In genomic region chr12:10753066-10753465, GRCh38 we compare ENCODE assay signal across 18 cellular contexts. TPM values are rescaled to one million over a fixed set of nuclear protein-coding genes. Genes with fewer than 3 reads are reported as not detected.
DNase-seq lines count a peak whose midpoint lies in the region; ATAC-seq, FAIRE-seq and TF ChIP-seq lines count a peak whose summit lies in the region.
"Had no signal": no experiment of that assay in that cellular context is flagged by ENCODE, and none has a peak within 500 bp of the region (broad histone marks: within the 10 kb centered on the region; RNA-seq: fewer than 3 reads in every experiment).

No MANE protein-coding gene starts in this region.

- CTCF ChIA-PET in AG04449 (lab: Yijun Ruan, JAX) (no interaction called here), HEK293 (lab: Yijun Ruan, JAX) (interaction anchor here (0.5 kb wide), 1 partner anchor 206 kb away, joined by 5 read pairs; no protein-coding TSS in a partner anchor), GM10248 (lab: Yijun Ruan, JAX) (no interaction called here)

- no peaks in the 10 kb centered on the region for H4K20me1 ChIP-seq in keratinocyte (ENCODE audit: control insufficient read depth, extremely low read depth, insufficient read depth, low read length)

- H3K9me1 ChIP-seq in keratinocyte (ENCODE audit: control insufficient read depth, extremely low read depth, insufficient read depth, low read length) = no peaks in the 10 kb centered on the region

- dilution Hi-C loops in keratinocyte (cut with MboI; ENCODE audit: extremely low pct_ligation_motif_present, low sequenced_read_pairs) = no loop called here

- POLR2A ChIA-PET in AG04449 (lab: Yijun Ruan, JAX) (no interaction called here), HEK293 (lab: Yijun Ruan, JAX) (no interaction called here), GM10248 (lab: Yijun Ruan, JAX) (no interaction called here)

- no peak overlapping the region for H3K4me3 ChIP-seq in AG04449 (ENCODE audit: low read depth, low read length)
- no peak overlapping the region for H3K4me3 ChIP-seq in HEK293 (ENCODE audit: low read depth, low read length)
- no peak overlapping the region for H3K4me3 ChIP-seq in astrocyte of the spinal cord (ENCODE audit: low read depth, low read length)
- H3K4me3 ChIP-seq in keratinocyte (ENCODE audit: control insufficient read depth in 2 of 3, extremely low read depth in 1 of 3, insufficient read depth in 2 of 3, low read depth in 1 of 3, low read length in 3 of 3) = no peak overlapping the region
- H3K4me3 ChIP-seq: cardiac muscle cell, left ventricle myocardium inferior had no signal

- H3K9ac ChIP-seq in keratinocyte (ENCODE audit: control insufficient read depth, extremely low read depth, insufficient read depth, low read length) = no peak overlapping the region

- in situ Hi-C loops in astrocyte of the spinal cord (cut with HindIII; ENCODE audit: low sequenced_read_pairs) = no loop called here

- H3K4me2 ChIP-seq in keratinocyte (ENCODE audit: control insufficient read depth, extremely low read depth, insufficient read depth, low read depth, low read length) = no peak overlapping the region

- H3K4me1 ChIP-seq in HEK293 (ENCODE audit: control insufficient read depth, insufficient read depth, low read length) (no peaks in the 10 kb centered on the region), keratinocyte (ENCODE audit: control insufficient read depth, extremely low read depth, insufficient read depth, low read length) (peaks cover 8% of the 10 kb centered on the region)

- H3K9me3 ChIP-seq in HEK293 (ENCODE audit: control insufficient read depth, insufficient read depth, low read depth, low read length) (no peaks in the 10 kb centered on the region; the same call in 1 of the 2 replicates), keratinocyte (ENCODE audit: control insufficient read depth, low read depth, low read length) (peaks cover 5% of the 10 kb centered on the region)

- H2AFZ ChIP-seq in keratinocyte (ENCODE audit: control insufficient read depth, low read length) = no peak overlapping the region

- H3K27ac ChIP-seq in HEK293 (ENCODE audit: extremely low read depth, low read depth, low read length) (no peak overlapping the region), keratinocyte (ENCODE audit: control insufficient read depth, insufficient read depth, low read length) (no peak overlapping the region)
- H3K27ac ChIP-seq: cardiac muscle cell, left ventricle myocardium inferior had no signal

- no peaks in the 10 kb centered on the region for H3K36me3 ChIP-seq in HEK293 (ENCODE audit: control insufficient read depth in 2 of 2, insufficient read depth in 1 of 2, low read length in 2 of 2)
- H3K36me3 ChIP-seq in keratinocyte (ENCODE audit: control insufficient read depth in 2 of 2, extremely low read depth in 1 of 2, insufficient read depth in 2 of 2, low read length in 2 of 2) = no peaks in the 10 kb centered on the region
- H3K36me3 ChIP-seq: cardiac muscle cell, left ventricle myocardium inferior had no signal

- H3K27me3 ChIP-seq in keratinocyte (ENCODE audit: control insufficient read depth, extremely low read depth, insufficient read depth, low read length) = no peaks in the 10 kb centered on the region
- H3K27me3 ChIP-seq: cardiac muscle cell had no signal

- peak; percentile 34 for FAIRE-seq in keratinocyte (lab: Jason Lieb, UNC)

- TF ChIP-seq CTCF in AG04449 (IDR thresholded peaks at IDR 0.05; ENCODE audit: insufficient read depth, low read length, missing control alignments) = no peak
- TF ChIP-seq CTCF in HEK293 (tag by site-specific recombination; IDR thresholded peaks at IDR 0.05) = no peak
- no peak for TF ChIP-seq CTCF in astrocyte of the spinal cord (IDR thresholded peaks at IDR 0.05; ENCODE audit: low read depth, low read length)
- TF ChIP-seq CTCF in keratinocyte (optimal IDR thresholded peaks at IDR 0.05 in 1 of 3, IDR thresholded peaks at IDR 0.05 in 1 of 3, conservative IDR thresholded peaks at IDR 0.05 in 1 of 3; ENCODE audit: extremely low read depth in 1 of 3, insufficient read depth in 2 of 3, low read length in 3 of 3) = no peak
- no peak for TF ChIP-seq CTCF in GM10248 (IDR thresholded peaks at IDR 0.05; ENCODE audit: control extremely low read depth, extremely low read depth, low read depth, missing control alignments)

- DNase-seq in AG04449 (ENCODE audit: low read depth, low spot score) = peak; percentile 42
- DNase-seq in astrocyte of the spinal cord (ENCODE audit: low read depth, low spot score) = peak; percentile 45
- no peak for DNase-seq in keratinocyte (ENCODE audit: low read depth, low spot score)
- no peak for DNase-seq in NCI-H524 treated with DMSO at 0.1 percent for 48 hours (lab: John Stamatoyannopoulos, UW)
- DNase-seq in DMS79 (lab: John Stamatoyannopoulos, UW) = no peak
- no peak for DNase-seq in GM10248 (ENCODE audit: extremely low spot score)
- DNase-seq: 8988T; activated CD8-positive, alpha-beta memory T cell treated with anti-CD3 and anti-CD28 coated beads, Interleukin-2, amount 50 U/mL, for 48 hours; activated naive CD4-positive, alpha-beta T cell treated with Interleukin-2 at 50 U/mL for 16 hours; endodermal cell; left ventricle myocardium inferior; naive B cell; NCI-H1930; NCI-H524 had no signal

- no peak for ATAC-seq in HG02763 (IDR thresholded peaks at IDR 0.05; ENCODE audit: unreplicated experiment)
- ATAC-seq: Panc1 had no signal

- H3K79me2 ChIP-seq in keratinocyte (ENCODE audit: control insufficient read depth, insufficient read depth, low read length) = no peaks in the 10 kb centered on the region

RNA-seq across cellular contexts. Expression of gene YBX3, which starts 29.9 kb away (rescaled TPM):
- polyA plus RNA-seq in keratinocyte = 127 to 367 TPM (median 170 TPM) in 3 replicates
- polyA plus RNA-seq in keratinocyte (2011; ENCODE audit: low read depth) = 818 TPM
- 244 and 286 TPM in 2 replicates for polyA plus RNA-seq in keratinocyte (2011; cell fraction: cytosol; rRNA removed)
- 205 and 230 TPM in 2 replicates for polyA plus RNA-seq in keratinocyte (2011; cell fraction: nucleus; rRNA removed)
- 298 and 511 TPM in 2 replicates for polyA plus RNA-seq in keratinocyte (2012; ENCODE audit: low replicate concordance)
- polyA minus RNA-seq in keratinocyte = 135 to 368 TPM (median 136 TPM) in 3 replicates
- polyA minus RNA-seq in keratinocyte (2011; cell fraction: cytosol; rRNA and poly(A)+ RNA removed) = 140 TPM
- 73.4 and 76.4 TPM in 2 replicates for polyA minus RNA-seq in keratinocyte (2011; cell fraction: nucleus; rRNA and poly(A)+ RNA removed)

RNA-seq across cellular contexts. Expression of gene TAS2R7, which starts 49.4 kb away (rescaled TPM):
- not detected in 3 replicates for polyA plus RNA-seq in keratinocyte
- not detected for polyA plus RNA-seq in keratinocyte (2011; ENCODE audit: low read depth)
- not detected in 2 replicates for polyA plus RNA-seq in keratinocyte (2011; cell fraction: cytosol; rRNA removed)
- 0.23 TPM in 1 of 2 replicates, not detected in the other for polyA plus RNA-seq in keratinocyte (2011; cell fraction: nucleus; rRNA removed)
- not detected in 2 replicates for polyA plus RNA-seq in keratinocyte (2012; ENCODE audit: low replicate concordance)
- 0.49 TPM in 1 of 3 replicates, not detected in the others for polyA minus RNA-seq in keratinocyte
- not detected for polyA minus RNA-seq in keratinocyte (2011; cell fraction: cytosol; rRNA and poly(A)+ RNA removed)
- 0.84 and 2.1 TPM in 2 replicates for polyA minus RNA-seq in keratinocyte (2011; cell fraction: nucleus; rRNA and poly(A)+ RNA removed)
- polyA plus RNA-seq: cardiac muscle cell had no signal

RNA-seq across cellular contexts. Expression of gene TAS2R8, which starts 54.0 kb away (rescaled TPM):
- not detected in 3 replicates for polyA plus RNA-seq in keratinocyte
- polyA plus RNA-seq in keratinocyte (2011; ENCODE audit: low read depth) = not detected
- polyA plus RNA-seq in keratinocyte (2011; cell fraction: cytosol; rRNA removed) = not detected in 2 replicates
- 0.15 TPM in 2 replicates for polyA plus RNA-seq in keratinocyte (2011; cell fraction: nucleus; rRNA removed)
- polyA plus RNA-seq in keratinocyte (2012; ENCODE audit: low replicate concordance) = not detected in 2 replicates
- 0.32 TPM in 1 of 3 replicates, not detected in the others for polyA minus RNA-seq in keratinocyte
- not detected for polyA minus RNA-seq in keratinocyte (2011; cell fraction: cytosol; rRNA and poly(A)+ RNA removed)
- 0.63 and 2.1 TPM in 2 replicates for polyA minus RNA-seq in keratinocyte (2011; cell fraction: nucleus; rRNA and poly(A)+ RNA removed)
- polyA plus RNA-seq: cardiac muscle cell had no signal

RNA-seq across cellular contexts. Expression of gene TAS2R9, which starts 56.9 kb away (rescaled TPM):
- not detected in 3 replicates for polyA plus RNA-seq in keratinocyte
- polyA plus RNA-seq in keratinocyte (2011; ENCODE audit: low read depth) = not detected
- not detected in 2 replicates for polyA plus RNA-seq in keratinocyte (2011; cell fraction: cytosol; rRNA removed)
- 0.19 and 0.37 TPM in 2 replicates for polyA plus RNA-seq in keratinocyte (2011; cell fraction: nucleus; rRNA removed)
- polyA plus RNA-seq in keratinocyte (2012; ENCODE audit: low replicate concordance) = not detected in 2 replicates
- polyA minus RNA-seq in keratinocyte = 0.32 to 0.43 TPM in 2 of 3 replicates, not detected in the other
- not detected for polyA minus RNA-seq in keratinocyte (2011; cell fraction: cytosol; rRNA and poly(A)+ RNA removed)
- 1.2 and 4.1 TPM in 2 replicates for polyA minus RNA-seq in keratinocyte (2011; cell fraction: nucleus; rRNA and poly(A)+ RNA removed)
- polyA plus RNA-seq: cardiac muscle cell had no signal

Comparison
In these comparisons a context has a peak if more than half of its experiments do, and no peak if none do; other contexts are left out.
1. DNase-seq: peak in AG04449 (single experiment) and astrocyte of the spinal cord (single experiment); none in keratinocyte (single experiment), NCI-H524 treated with DMSO at 0.1 percent for 48 hours (single experiment), DMS79 (single experiment) and GM10248 (single experiment).